ENCODE assay signal across 22 cellular contexts in the genomic region with DNA sequence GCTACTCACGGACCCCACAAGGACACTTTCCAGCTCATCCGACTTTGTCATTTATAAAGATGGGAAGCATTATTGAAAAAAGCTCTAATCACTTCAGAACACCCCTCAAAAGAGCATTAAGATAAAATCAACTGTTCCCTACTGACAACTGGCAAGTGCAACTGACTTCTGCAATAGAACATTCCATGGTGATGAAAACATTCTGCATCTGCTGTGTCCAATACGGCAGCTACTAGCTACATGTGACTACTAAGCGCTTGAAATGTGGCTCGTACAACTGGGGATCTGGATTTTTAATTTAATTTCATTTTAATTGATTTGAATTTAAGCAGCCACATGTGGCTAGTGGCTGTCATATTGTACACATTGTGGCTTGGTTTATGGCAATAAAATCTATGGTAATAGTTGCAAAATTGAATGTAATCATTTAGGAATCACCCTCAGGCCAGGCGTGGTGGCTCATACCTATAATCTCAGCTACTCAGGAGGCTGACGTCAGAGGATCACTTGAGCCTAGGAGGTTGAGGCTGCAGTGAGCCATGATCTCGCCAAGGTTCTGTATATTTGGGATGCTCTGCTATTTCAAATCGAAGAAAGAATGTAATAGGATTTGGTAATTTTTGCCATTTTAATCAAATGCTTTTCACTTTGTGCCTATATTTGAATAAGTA.
"Had no signal": no experiment of that assay in that cellular context is flagged by ENCODE, and none has a peak within 500 bp of the region (broad histone marks: within the 10 kb centered on the region; RNA-seq: fewer than 3 reads in every experiment).

No MANE protein-coding gene starts in this region.

- H3K4me3 ChIP-seq: MG63, SJCRH30, SK-N-MC had no signal

- H3K27me3 ChIP-seq: MG63, SJCRH30 had no signal

- H3K27ac ChIP-seq: RWPE1, SJCRH30, SK-N-MC had no signal

- ATAC-seq: Panc1, Right ventricle myocardium inferior had no signal

- H3K4me1 ChIP-seq: SJCRH30 had no signal

- DNase-seq: IMR-90, Karpas-422, KG1, MG63, NCI-H1092, NCI-H1105 treated with DMSO at 0.1 percent for 48 hours, NCI-H1417 treated with DMSO at 0.1 percent for 48 hours, NCI-H146, NCI-H1694 treated with DMSO at 0.1 percent for 48 hours, NCI-H1930, NCI-H2081, NCI-H2107, NCI-H2227 treated with DMSO at 0.1 percent for 48 hours, NCI-H524, NCI-H526 treated with DMSO at 0.1 percent for 48 hours, NCI-H748 treated with DMSO at 0.1 percent for 48 hours, SHP77 treated with DMSO at 0.1 percent for 48 hours, SJCRH30 had no signal

- H3K9me3 ChIP-seq: MG63, SJCRH30 had no signal

- H3K36me3 ChIP-seq: MG63, SJCRH30 had no signal
